In genomic region chrX:13472975-13473665, GRCh38 we compare ENCODE assay signal across 8 cellular contexts.
DNase-seq lines count a peak whose midpoint lies in the region; ATAC-seq and TF ChIP-seq lines count a peak whose summit lies in the region.

No MANE protein-coding gene starts in this region.

- ATAC-seq in Right ventricle myocardium superior (ENCODE audit: poor library complexity) (peak; percentile 27), Right ventricle myocardium inferior (no peak), aorta (ENCODE audit: low FRiP score) (no peak), GM21423 (IDR thresholded peaks at IDR 0.05; ENCODE audit: unreplicated experiment) (no peak)
- no peak for ATAC-seq in activated naive CD8-positive, alpha-beta T cell treated with anti-CD3 and anti-CD28 coated beads, Interleukin-2, amount 10 ng/mL, durations not matched to agents 7 days and 5 days (ENCODE audit: low read depth)

- WGBS in mesodermal cell (ENCODE audit: insufficient coverage in 2 of 2), 2 experiments = no CpG with 5 or more reads among the region's 9 CpGs
- WGBS in aorta, 2 donors = 31 to 34% methylated on average over 9 of the region's 9 CpGs
- 59 to 66% methylated on average over 9 of the region's 9 CpGs for WGBS in testis, 2 donors
- 31 to 41% (median 34%) methylated on average over 9 of the region's 9 CpGs for WGBS in ovary, 3 donors

- H3K4me3 ChIP-seq in mesodermal cell (ENCODE audit: extremely low read depth, insufficient read depth, low read length, poor library complexity, severe bottlenecking) (no peak overlapping the region), aorta (ENCODE audit: low read length in 2 of 2) (no peak overlapping the region), testis (no peak overlapping the region), ovary (no peak overlapping the region)

- H3K36me3 ChIP-seq in mesodermal cell (ENCODE audit: control insufficient read depth, insufficient read depth, low read length) (no peaks in the 10 kb centered on the region), aorta (ENCODE audit: control insufficient read depth in 1 of 2, insufficient read depth in 2 of 2, low read length in 1 of 2) (no peaks in the 10 kb centered on the region), testis (ENCODE audit: low read depth, missing control alignments) (no peaks in the 10 kb centered on the region), ovary (no peaks in the 10 kb centered on the region)

- H3K4me1 Mint-ChIP-seq in activated naive CD8-positive, alpha-beta T cell treated with anti-CD3 and anti-CD28 coated beads, Interleukin-2, amount 10 ng/mL, durations not matched to agents 7 days and 5 days = peaks cover 19% of the 10 kb centered on the region

- TF ChIP-seq CTCF in testis (IDR thresholded peaks at IDR 0.05) (no peak), ovary (IDR thresholded peaks at IDR 0.05) (no peak)

- H3K9me3 Mint-ChIP-seq in activated naive CD8-positive, alpha-beta T cell treated with anti-CD3 and anti-CD28 coated beads, Interleukin-2, amount 10 ng/mL, durations not matched to agents 7 days and 5 days = no peaks in the 10 kb centered on the region

- POLR2A ChIA-PET in activated naive CD8-positive, alpha-beta T cell treated with anti-CD3 and anti-CD28 coated beads, Interleukin-2, amount 10 ng/mL, durations not matched to agents 7 days and 5 days (lab: Charles Lee) = interaction anchor here (1.2 kb wide), 1 partner anchor 383 kb away, joined by 3 read pairs; no protein-coding TSS in a partner anchor

- H3K27me3 Mint-ChIP-seq in activated naive CD8-positive, alpha-beta T cell treated with anti-CD3 and anti-CD28 coated beads, Interleukin-2, amount 10 ng/mL, durations not matched to agents 7 days and 5 days = no peaks in the 10 kb centered on the region

- peak overlapping the region; percentile 36 for H3K27ac ChIP-seq in mesodermal cell (ENCODE audit: low read depth, low read length, severe bottlenecking)
- peak overlapping the region; percentile 1 to 44 for H3K27ac ChIP-seq in aorta (ENCODE audit: low read depth in 1 of 2, low read length in 2 of 2)
- peak overlapping the region in 1 of 2 donors; percentile 76 for H3K27ac ChIP-seq in testis
- H3K27ac ChIP-seq in ovary = peak overlapping the region in 1 of 2 donors; percentile 56

- H3K9me3 ChIP-seq in mesodermal cell (ENCODE audit: control insufficient read depth, low read length) (no peaks in the 10 kb centered on the region), aorta (ENCODE audit: control insufficient read depth, low read length) (no peaks in the 10 kb centered on the region), testis (no peaks in the 10 kb centered on the region), ovary (no peaks in the 10 kb centered on the region)

- no peak for TF ChIP-seq POLR2A in testis (IDR thresholded peaks at IDR 0.05)
- no peak for TF ChIP-seq POLR2A in ovary (IDR thresholded peaks at IDR 0.05)

- intact Hi-C loops in Right ventricle myocardium superior (cut with DNase I) (no loop called here), Right ventricle myocardium inferior (cut with DNase I) (loop anchor here (10.0 kb wide), 1 partner anchor 358 kb away; no protein-coding TSS in a partner anchor), aorta (cut with DNase I) (loop anchor here in 1 of 2 donors (10.0 kb wide), 2 partner anchors 98 to 248 kb away; no protein-coding TSS in a partner anchor), testis (cut with DNase I; ENCODE audit: low total_unique reads) (no loop called here), ovary (cut with DNase I) (no loop called here)

- DNase-seq in Right ventricle myocardium superior (no peak), Right ventricle myocardium inferior (ENCODE audit: missing footprints) (no peak), aorta (no peak), testis (no peak), ovary (no peak)
- DNase-seq in activated naive CD8-positive, alpha-beta T cell treated with anti-CD3 and anti-CD28 coated beads, Interleukin-2, amount 10 ng/mL, durations not matched to agents 7 days and 5 days = no peak

- H3K4me1 ChIP-seq in mesodermal cell (ENCODE audit: control insufficient read depth, insufficient read depth, low read length, poor library complexity, severe bottlenecking) = peaks cover 9% of the 10 kb centered on the region
- H3K4me1 ChIP-seq in aorta (ENCODE audit: control insufficient read depth in 1 of 2, insufficient read depth in 2 of 2, low read length in 2 of 2) = no peaks in the 10 kb centered on the region
- H3K4me1 ChIP-seq in testis = no peaks in the 10 kb centered on the region
- peaks cover 2% of the 10 kb centered on the region for H3K4me1 ChIP-seq in ovary (ENCODE audit: insufficient read depth)

- peak overlapping the region; percentile 68 for H3K4me3 Mint-ChIP-seq in activated naive CD8-positive, alpha-beta T cell treated with anti-CD3 and anti-CD28 coated beads, Interleukin-2, amount 10 ng/mL, durations not matched to agents 7 days and 5 days

- peak overlapping the region; percentile 89 for H3K27ac Mint-ChIP-seq in activated naive CD8-positive, alpha-beta T cell treated with anti-CD3 and anti-CD28 coated beads, Interleukin-2, amount 10 ng/mL, durations not matched to agents 7 days and 5 days

- no peaks in the 10 kb centered on the region for H3K36me3 Mint-ChIP-seq in activated naive CD8-positive, alpha-beta T cell treated with anti-CD3 and anti-CD28 coated beads, Interleukin-2, amount 10 ng/mL, durations not matched to agents 7 days and 5 days

- TF ChIP-seq EP300 in ovary (IDR thresholded peaks at IDR 0.05) = no peak

- no peaks in the 10 kb centered on the region for H3K27me3 ChIP-seq in aorta (ENCODE audit: control insufficient read depth in 1 of 2, insufficient read depth in 2 of 2, low read length in 1 of 2)
- no peaks in the 10 kb centered on the region for H3K27me3 ChIP-seq in testis
- H3K27me3 ChIP-seq in ovary = no peaks in the 10 kb centered on the region
